ENCODE assay signal across 24 cellular contexts in genomic region chr3:46010519-46011113, GRCh38. TPM values are rescaled to one million over a fixed set of nuclear protein-coding genes. Genes with fewer than 3 reads are reported as not detected.
"Had no signal": no experiment of that assay in that cellular context is flagged by ENCODE, and none has a peak within 500 bp of the region (broad histone marks: within the 10 kb centered on the region; RNA-seq: fewer than 3 reads in every experiment).

No MANE protein-coding gene starts in this region.

- ATAC-seq: esophagus mucosa, gastrocnemius medialis, left ventricle myocardium superior, psoas muscle had no signal

- H3K4me3 ChIP-seq: gastrocnemius medialis, ovary, psoas muscle, right atrium auricular region, tibial artery had no signal

- DNase-seq: activated CD4-positive, alpha-beta T cell treated with anti-CD3 and anti-CD28 coated beads, Interleukin-2, amount 50 U/mL, for 1 hour; activated CD4-positive, CD25-positive, alpha-beta regulatory T cell; central memory CD4-positive, alpha-beta T cell; effector memory CD4-positive, alpha-beta T cell; gastrocnemius medialis; hypothalamus; left ventricle myocardium superior; midbrain; ovary; psoas muscle; stimulated activated CD4-positive, alpha-beta T cell treated with anti-CD3 and anti-CD28 coated beads, Interleukin-4, amount 100 ng/mL, for 24 hours; tibial artery had no signal

- H3K36me3 Mint-ChIP-seq: activated naive CD4-positive, alpha-beta T cell treated with anti-CD3 and anti-CD28 coated beads, Interleukin-2, amount 50 U/mL, for 72 hours had no signal

- H3K36me3 ChIP-seq: gastrocnemius medialis, neutrophil, ovary, right atrium auricular region, tibial artery had no signal

- H3K27ac ChIP-seq: gastrocnemius medialis, neutrophil, psoas muscle, right atrium auricular region, tibial artery had no signal

- H3K27me3 ChIP-seq: gastrocnemius medialis, ovary, right atrium auricular region, tibial artery had no signal

- H3K27ac Mint-ChIP-seq: activated naive CD4-positive, alpha-beta T cell treated with anti-CD3 and anti-CD28 coated beads, Interleukin-2, amount 50 U/mL, for 72 hours; nephron; stimulated activated naive CD8-positive, alpha-beta T cell treated with anti-CD3 and anti-CD28 coated beads, Interleukin-15, Interleukin-2, amounts not matched to agents 100 ng/mL and 50 ng/mL, for 24 hours; T-helper 1 cell treated with Interleukin-12 subunit alpha and Interleukin-12 subunit beta and Interleukin-4 antibody, amounts not matched to agents 30 μg/mL and 1 μg/mL, for 36 hours had no signal

- FAIRE-seq: astrocyte, endothelial cell of umbilical vein, islet of Langerhans had no signal

- H3K9me3 ChIP-seq: gastrocnemius medialis, neutrophil, ovary, psoas muscle, right atrium auricular region, tibial artery had no signal

- H3K4me3 Mint-ChIP-seq: nephron; stimulated activated naive CD8-positive, alpha-beta T cell treated with anti-CD3 and anti-CD28 coated beads, Interleukin-15, Interleukin-2, amounts not matched to agents 100 ng/mL and 50 ng/mL, for 24 hours; T-helper 1 cell treated with Interleukin-12 subunit alpha and Interleukin-12 subunit beta and Interleukin-4 antibody, amounts not matched to agents 30 μg/mL and 1 μg/mL, for 36 hours had no signal

- H3K9me3 Mint-ChIP-seq: activated naive CD4-positive, alpha-beta T cell treated with anti-CD3 and anti-CD28 coated beads, Interleukin-2, amount 50 U/mL, for 72 hours; nephron; stimulated activated naive CD8-positive, alpha-beta T cell treated with anti-CD3 and anti-CD28 coated beads, Interleukin-15, Interleukin-2, amounts not matched to agents 100 ng/mL and 50 ng/mL, for 24 hours had no signal

RNA-seq across cellular contexts. Expression of gene XCR1, which starts 16.7 kb away (rescaled TPM):
- total RNA-seq: activated naive CD4-positive, alpha-beta T cell treated with anti-CD3 and anti-CD28 coated beads, Interleukin-2, amount 50 U/mL, for 72 hours; astrocyte; dermis microvascular lymphatic vessel endothelial cell; endothelial cell of umbilical vein; left ventricle myocardium superior; mammary epithelial cell; right atrium auricular region had no signal
- polyA plus RNA-seq: endothelial cell of umbilical vein, mammary epithelial cell had no signal
